In the genomic region with DNA sequence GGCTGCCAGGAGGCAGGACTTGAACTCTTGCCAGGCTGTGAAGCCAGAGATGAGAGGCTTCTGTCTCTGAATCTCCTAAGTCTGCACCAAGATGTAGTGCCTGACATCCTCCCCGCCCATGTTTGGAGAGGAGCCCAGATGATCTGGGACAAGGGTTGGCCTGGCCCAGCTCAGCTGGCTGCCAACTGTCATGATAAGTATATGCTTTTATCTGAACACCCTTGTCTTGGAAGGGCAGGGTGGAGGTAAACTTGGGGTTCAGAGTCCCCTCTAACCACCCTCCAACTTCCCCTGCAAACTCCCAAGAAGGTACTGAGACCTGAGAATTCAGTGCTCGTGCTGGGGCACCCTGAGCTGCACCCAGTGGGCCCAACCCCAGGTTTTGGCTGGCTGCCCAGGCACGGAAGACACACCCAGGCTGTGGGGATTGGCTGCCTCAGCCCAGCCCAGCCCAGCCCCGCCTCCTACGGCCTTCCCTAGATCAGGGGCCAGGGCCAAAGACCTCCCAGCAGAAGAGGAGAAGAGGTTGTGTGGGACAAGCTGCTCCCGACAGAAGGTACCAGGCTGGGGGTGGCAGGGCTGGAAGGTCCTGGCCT, we compare ENCODE assay signal across 9 cellular contexts. TPM values are rescaled to one million over a fixed set of nuclear protein-coding genes. Genes with fewer than 3 reads are reported as not detected.
A peak's percentile ranks its signal among the peaks of the same experiment; 100 is the strongest.
DNase-seq lines count a peak whose midpoint lies in the region; ATAC-seq, FAIRE-seq and TF ChIP-seq lines count a peak whose summit lies in the region.
"Had no signal": no experiment of that assay in that cellular context is flagged by ENCODE, and none has a peak within 500 bp of the region (broad histone marks: within the 10 kb centered on the region; RNA-seq: fewer than 3 reads in every experiment).

A gene with protein sequence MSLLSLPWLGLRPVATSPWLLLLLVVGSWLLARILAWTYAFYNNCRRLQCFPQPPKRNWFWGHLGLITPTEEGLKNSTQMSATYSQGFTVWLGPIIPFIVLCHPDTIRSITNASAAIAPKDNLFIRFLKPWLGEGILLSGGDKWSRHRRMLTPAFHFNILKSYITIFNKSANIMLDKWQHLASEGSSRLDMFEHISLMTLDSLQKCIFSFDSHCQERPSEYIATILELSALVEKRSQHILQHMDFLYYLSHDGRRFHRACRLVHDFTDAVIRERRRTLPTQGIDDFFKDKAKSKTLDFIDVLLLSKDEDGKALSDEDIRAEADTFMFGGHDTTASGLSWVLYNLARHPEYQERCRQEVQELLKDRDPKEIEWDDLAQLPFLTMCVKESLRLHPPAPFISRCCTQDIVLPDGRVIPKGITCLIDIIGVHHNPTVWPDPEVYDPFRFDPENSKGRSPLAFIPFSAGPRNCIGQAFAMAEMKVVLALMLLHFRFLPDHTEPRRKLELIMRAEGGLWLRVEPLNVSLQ (plus strand): TSS at position 508 of the 596 bp plus-strand sequence. CDS start 443 bp downstream, outside the sequence.

- CTCF ChIA-PET in CD4-positive, alpha-beta T cell (lab: Charles Lee): no interaction called here

- H3K27me3 ChIP-seq in CD4-positive, alpha-beta T cell (ENCODE audit: control insufficient read depth, insufficient read depth, low read length): no peaks in the 10 kb centered on the region

- DNase-seq in CD4-positive, alpha-beta T cell: peak in 6 of 10 experiments; percentile 9 to 32 (median 20)
- DNase-seq in NB4 (ENCODE audit: low read depth) (peak; percentile 42), progenitor cell of endocrine pancreas (ENCODE audit: low spot score, unreplicated experiment) (no peak)
- DNase-seq in naive thymus-derived CD8-positive, alpha-beta T cell: peak in 8 of 10 donors; percentile 3 to 70 (median 30)
- DNase-seq: NCI-H1436 treated with DMSO at 0.1 percent for 48 hours had no signal

- H3K9me3 ChIP-seq in CD4-positive, alpha-beta T cell (ENCODE audit: control insufficient read depth, low read length): no peaks in the 10 kb centered on the region

- intact Hi-C loops in CD4-positive, alpha-beta T cell (cut with DNase I, micrococcal nuclease): no loop called here

- FAIRE-seq in colon (lab: Jason Lieb, UNC): peak; percentile 45

- H3K4me1 Mint-ChIP-seq in CD4-positive, alpha-beta T cell (ENCODE audit: low read depth): peaks cover 23% of the 10 kb centered on the region
- H3K4me1 Mint-ChIP-seq in naive thymus-derived CD8-positive, alpha-beta T cell: peaks cover 19 to 39% (median 25%) of the 10 kb centered on the region in 4 donors
- no peaks in the 10 kb centered on the region for H3K4me1 Mint-ChIP-seq in progenitor cell of endocrine pancreas (ENCODE audit: low read depth)

- no peak within 1 kb of the TSS for H3K4me3 Mint-ChIP-seq in CD4-positive, alpha-beta T cell
- H3K4me3 Mint-ChIP-seq in naive thymus-derived CD8-positive, alpha-beta T cell: peak within 1 kb of the TSS in 6 of 10 donors; percentile 22 to 71 (median 40)
- no peak within 1 kb of the TSS for H3K4me3 Mint-ChIP-seq in progenitor cell of endocrine pancreas (ENCODE audit: low read depth)

- H3K36me3 Mint-ChIP-seq in CD4-positive, alpha-beta T cell (ENCODE audit: low read depth): no peaks in the 10 kb centered on the region
- no peaks in the 10 kb centered on the region for H3K36me3 Mint-ChIP-seq in naive thymus-derived CD8-positive, alpha-beta T cell
- peaks cover 3% of the 10 kb centered on the region for H3K36me3 Mint-ChIP-seq in progenitor cell of endocrine pancreas (ENCODE audit: insufficient read depth)

- H3K27me3 Mint-ChIP-seq in CD4-positive, alpha-beta T cell: no peaks in the 10 kb centered on the region
- peaks cover 0 to 4% (median 0%) of the 10 kb centered on the region in 5 donors for H3K27me3 Mint-ChIP-seq in naive thymus-derived CD8-positive, alpha-beta T cell
- H3K27me3 Mint-ChIP-seq in progenitor cell of endocrine pancreas: no peaks in the 10 kb centered on the region

- POLR2A ChIA-PET in CD4-positive, alpha-beta T cell (lab: Charles Lee): no interaction called here
- POLR2A ChIA-PET in naive thymus-derived CD8-positive, alpha-beta T cell (lab: Charles Lee): interaction anchor here (0.5 to 0.7 kb wide), 3 partner anchors 164 to 932 kb away, joined by 3 read pairs; no protein-coding TSS in a partner anchor

- H3K9me3 Mint-ChIP-seq in CD4-positive, alpha-beta T cell: no peaks in the 10 kb centered on the region
- peaks cover 0 to 6% (median 0%) of the 10 kb centered on the region in 9 donors for H3K9me3 Mint-ChIP-seq in naive thymus-derived CD8-positive, alpha-beta T cell
- peaks cover 29% of the 10 kb centered on the region for H3K9me3 Mint-ChIP-seq in progenitor cell of endocrine pancreas (ENCODE audit: low read depth)

- ATAC-seq in CD4-positive, alpha-beta T cell (ENCODE audit: poor library complexity): peak; percentile 68
- ATAC-seq in naive thymus-derived CD8-positive, alpha-beta T cell: peak; percentile 77 to 78
- ATAC-seq in GM21619 (IDR thresholded peaks at IDR 0.05; ENCODE audit: unreplicated experiment): no peak
- ATAC-seq in GM21447 (IDR thresholded peaks at IDR 0.05; ENCODE audit: unreplicated experiment): no peak
- ATAC-seq in HG02763 (IDR thresholded peaks at IDR 0.05; ENCODE audit: unreplicated experiment): no peak

- TF ChIP-seq POLR2A in NB4 (IDR thresholded peaks at IDR 0.05; ENCODE audit: extremely low read depth, insufficient read length): no peak

- no peak within 1 kb of the TSS for H3K4me3 ChIP-seq in NB4 (ENCODE audit: low read depth, low read length)

- peak within 1 kb of the TSS; percentile 79 for H3K27ac Mint-ChIP-seq in CD4-positive, alpha-beta T cell
- H3K27ac Mint-ChIP-seq in naive thymus-derived CD8-positive, alpha-beta T cell: peak within 1 kb of the TSS; percentile 46 to 91 (median 80)
- no peak within 1 kb of the TSS for H3K27ac Mint-ChIP-seq in progenitor cell of endocrine pancreas

- H3K27ac ChIP-seq in CD4-positive, alpha-beta T cell (ENCODE audit: low read depth, low read length): no peak within 1 kb of the TSS

- TF ChIP-seq CTCF in CD4-positive, alpha-beta T cell (IDR thresholded peaks at IDR 0.05): no peak
- TF ChIP-seq CTCF in NB4 (IDR thresholded peaks at IDR 0.05; ENCODE audit: low read depth, low read length) (no peak), progenitor cell of endocrine pancreas (IDR thresholded peaks at IDR 0.05; ENCODE audit: unreplicated experiment) (no peak)

RNA-seq across cellular contexts. Expression of the gene that starts here (rescaled TPM):
- total RNA-seq in CD4-positive, alpha-beta T cell: 1 to 10 TPM in 1 of 2 experiments, under 1 TPM in 1; 0.75 to 1.0 TPM
- 1 to 10 TPM; 1.8 to 1.9 TPM for total RNA-seq in naive thymus-derived CD8-positive, alpha-beta T cell
- not detected for polyA plus RNA-seq in naive thymus-derived CD8-positive, alpha-beta T cell
- total RNA-seq in progenitor cell of endocrine pancreas: not detected in 2 replicates

Comparison
In these comparisons a context has a peak if more than half of its experiments do, and no peak if none do; other contexts are left out.
1. ATAC-seq: peak in CD4-positive, alpha-beta T cell (single experiment) and naive thymus-derived CD8-positive, alpha-beta T cell (2 of 2); none in GM21619 (single experiment), GM21447 (single experiment) and HG02763 (single experiment).
2. H3K4me3 Mint-ChIP-seq: peak in naive thymus-derived CD8-positive, alpha-beta T cell (6 of 10); none in CD4-positive, alpha-beta T cell (single experiment) and progenitor cell of endocrine pancreas (single experiment).